In the genomic region with DNA sequence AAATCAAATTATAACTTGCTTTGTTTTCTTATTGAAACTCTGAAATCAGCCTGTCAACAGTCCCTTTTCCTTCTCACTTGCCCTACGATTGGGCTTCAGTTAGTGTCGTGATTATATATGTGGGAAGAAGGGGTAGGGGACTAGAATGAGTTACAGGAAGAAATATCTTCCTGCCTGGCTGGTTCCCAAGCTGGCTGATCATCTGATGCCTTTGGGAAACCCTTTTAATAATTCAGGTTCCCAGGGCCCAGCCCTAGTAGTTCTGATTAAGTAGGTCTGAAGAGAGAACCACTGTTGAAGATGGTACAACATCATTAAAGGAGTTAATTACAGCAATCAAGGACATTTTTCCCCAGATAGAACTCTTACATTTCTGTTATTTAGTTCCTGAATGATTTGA, we compare ENCODE assay signal across 13 cellular contexts.
DNase-seq lines count a peak whose midpoint lies in the region; ATAC-seq and TF ChIP-seq lines count a peak whose summit lies in the region.
"Had no signal": no experiment of that assay in that cellular context is flagged by ENCODE, and none has a peak within 500 bp of the region (broad histone marks: within the 10 kb centered on the region; RNA-seq: fewer than 3 reads in every experiment).

No MANE protein-coding gene starts in this region.

- TF ChIP-seq CTCF in right atrium auricular region (IDR thresholded peaks at IDR 0.05) (no peak), mammary epithelial cell (conservative IDR thresholded peaks at IDR 0.05 in 1 of 2, IDR thresholded peaks at IDR 0.05 in 1 of 2; ENCODE audit: extremely low read depth in 1 of 2, insufficient read depth in 1 of 2, low read depth in 1 of 2, low read length in 2 of 2) (no peak), vagina (IDR thresholded peaks at IDR 0.05) (no peak)

- H3K27ac ChIP-seq in right atrium auricular region (peak overlapping the region; percentile 4 to 8), mammary epithelial cell (ENCODE audit: insufficient read depth, low read depth, low read length) (peak overlapping the region; percentile 13), vagina (peak overlapping the region; percentile 7)
- H3K27ac ChIP-seq: KMS-11 had no signal

- H3K4me2 ChIP-seq in mammary epithelial cell (ENCODE audit: insufficient read depth, low read depth, low read length): no peak overlapping the region
- H3K4me2 ChIP-seq: KMS-11 had no signal

- intact Hi-C loops in Right ventricle myocardium inferior (cut with DNase I): no loop called here
- intact Hi-C loops in mammary epithelial cell (cut with micrococcal nuclease): no loop called here
- intact Hi-C loops in vagina (cut with DNase I): no loop called here

- H3K79me2 ChIP-seq in mammary epithelial cell (ENCODE audit: insufficient read depth, low read length): peaks cover 73% of the 10 kb centered on the region

- no peaks in the 10 kb centered on the region for H4K20me1 ChIP-seq in mammary epithelial cell (ENCODE audit: insufficient read depth, low read length)

- dilution Hi-C loops in mammary epithelial cell (cut with HindIII; ENCODE audit: low sequenced_read_pairs): no loop called here

- 68% methylated on average over 2 of the region's 2 CpGs for WGBS in mammary epithelial cell (ENCODE audit: low coverage, missing lambda C conversion rate)

- in situ Hi-C loops in mammary epithelial cell (cut with MboI; ENCODE audit: low sequenced_read_pairs in 2 of 2): no loop called here

- H3K4me1 ChIP-seq in right atrium auricular region: peaks cover 0 to 89% of the 10 kb centered on the region in 2 donors
- peaks cover 8% of the 10 kb centered on the region for H3K4me1 ChIP-seq in mammary epithelial cell (ENCODE audit: insufficient read depth, low read length)
- H3K4me1 ChIP-seq in vagina: peaks cover 54% of the 10 kb centered on the region
- H3K4me1 ChIP-seq: HAP-1 had no signal

- BruUV-seq in mammary epithelial cell (replicated peaks; lab: Mats Ljungman, UMichigan): TSS peak; percentile 4

- TF ChIP-seq POLR2A in vagina (IDR thresholded peaks at IDR 0.05): no peak

- no peak for ATAC-seq in Right ventricle myocardium inferior
- ATAC-seq: natural killer cell had no signal

- DNase-seq in right atrium auricular region (ENCODE audit: low spot score) (no peak), Right ventricle myocardium inferior (ENCODE audit: missing footprints) (no peak), mammary epithelial cell (no peak), lung microvascular endothelial cell (ENCODE audit: low read depth in 2 of 2) (peak; percentile 90 to 93), vagina (ENCODE audit: extremely low spot score in 2 of 2) (no peak), DMS 273 (lab: John Stamatoyannopoulos, UW; ENCODE audit: unreplicated experiment) (no peak), NCI-H510A treated with DMSO at 0.1 percent for 48 hours (lab: John Stamatoyannopoulos, UW) (no peak), NOMO-1 (lab: John Stamatoyannopoulos, UW; ENCODE audit: unreplicated experiment in 2 of 2) (no peak)
- DNase-seq: activated gamma-delta T cell treated with Interleukin-2 at 50 U/mL for 16 hours; effector CD8-positive, alpha-beta T cell; natural killer cell had no signal

- no peaks in the 10 kb centered on the region for H3K27me3 ChIP-seq in right atrium auricular region
- H3K27me3 ChIP-seq in mammary epithelial cell (ENCODE audit: insufficient read depth, low read length): no peaks in the 10 kb centered on the region
- no peaks in the 10 kb centered on the region for H3K27me3 ChIP-seq in vagina

- peaks cover 49% of the 10 kb centered on the region for H3K36me3 ChIP-seq in right atrium auricular region
- peaks cover 15% of the 10 kb centered on the region for H3K36me3 ChIP-seq in mammary epithelial cell (ENCODE audit: insufficient read depth, low read length)
- peaks cover 0 to 19% of the 10 kb centered on the region in 2 donors for H3K36me3 ChIP-seq in vagina

- H3K4me3 ChIP-seq in right atrium auricular region (no peak overlapping the region), mammary epithelial cell (replicated peaks in 1 of 3; ENCODE audit: insufficient read depth in 1 of 3, low read depth in 2 of 3, low read length in 3 of 3) (no peak overlapping the region), vagina (no peak overlapping the region)
- H3K4me3 ChIP-seq: HAP-1 had no signal

- H3K9ac ChIP-seq in mammary epithelial cell (ENCODE audit: insufficient read depth, low read length): no peak overlapping the region
- H3K9ac ChIP-seq: KMS-11 had no signal

- H3K9me3 ChIP-seq in right atrium auricular region (no peaks in the 10 kb centered on the region), mammary epithelial cell (replicated peaks; ENCODE audit: insufficient read depth, low read length) (no peaks in the 10 kb centered on the region), vagina (no peaks in the 10 kb centered on the region)
- H3K9me3 ChIP-seq: HAP-1 had no signal

- H2AFZ ChIP-seq in mammary epithelial cell (ENCODE audit: low read depth, low read length): no peak overlapping the region

- CTCF ChIA-PET in mammary epithelial cell (lab: Charles Lee; ENCODE audit: low non-redundant PET): no interaction called here

Comparison
In these comparisons a context has a peak if more than half of its experiments do, and no peak if none do; other contexts are left out.
1. DNase-seq: peak in lung microvascular endothelial cell (2 of 2); none in right atrium auricular region (single experiment), Right ventricle myocardium inferior (single experiment), mammary epithelial cell (single experiment), vagina (0 of 2), DMS 273 (single experiment), NCI-H510A treated with DMSO at 0.1 percent for 48 hours (single experiment) and NOMO-1 (0 of 2).
2. Peak in every context shown above with its lines, with median percentiles within 50 percentile points of each other: H3K27ac ChIP-seq.